In genomic region chr19:49422407-49423277, GRCh38 we compare ENCODE assay signal across 1 cellular context.
A peak's percentile ranks its signal among the peaks of the same experiment; 100 is the strongest.
TF ChIP-seq lines count a peak whose summit lies in the region.

No MANE protein-coding gene starts in this region.

TF ChIP-seq in K562, 482 proteins besides CTCF, POLR2A, EP300 and RAD21 (continued from another document and continues in another):
- no peak for TF ChIP-seq ZNF398 (CRISPR knock-in tag; IDR thresholded peaks at IDR 0.05)
- peak; percentile 93 for TF ChIP-seq MAX (CRISPR knock-in tag; IDR thresholded peaks at IDR 0.05)
- TF ChIP-seq FOXK2 (conservative IDR thresholded peaks at IDR 0.05 in 1 of 2, IDR thresholded peaks at IDR 0.05 in 1 of 2; ENCODE audit: low read depth in 2 of 2), result no peak
- TF ChIP-seq SMARCA5 (IDR thresholded peaks at IDR 0.05), result peak; percentile 58; the same call in 1 of the 2 replicates
- TF ChIP-seq, protein P1, sequence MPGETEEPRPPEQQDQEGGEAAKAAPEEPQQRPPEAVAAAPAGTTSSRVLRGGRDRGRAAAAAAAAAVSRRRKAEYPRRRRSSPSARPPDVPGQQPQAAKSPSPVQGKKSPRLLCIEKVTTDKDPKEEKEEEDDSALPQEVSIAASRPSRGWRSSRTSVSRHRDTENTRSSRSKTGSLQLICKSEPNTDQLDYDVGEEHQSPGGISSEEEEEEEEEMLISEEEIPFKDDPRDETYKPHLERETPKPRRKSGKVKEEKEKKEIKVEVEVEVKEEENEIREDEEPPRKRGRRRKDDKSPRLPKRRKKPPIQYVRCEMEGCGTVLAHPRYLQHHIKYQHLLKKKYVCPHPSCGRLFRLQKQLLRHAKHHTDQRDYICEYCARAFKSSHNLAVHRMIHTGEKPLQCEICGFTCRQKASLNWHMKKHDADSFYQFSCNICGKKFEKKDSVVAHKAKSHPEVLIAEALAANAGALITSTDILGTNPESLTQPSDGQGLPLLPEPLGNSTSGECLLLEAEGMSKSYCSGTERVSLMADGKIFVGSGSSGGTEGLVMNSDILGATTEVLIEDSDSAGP (CRISPR knock-in tag; IDR thresholded peaks at IDR 0.05), result 0 out of 2 replicates have a peak, but pooled peaks have one; percentile 38
- TF ChIP-seq REST (CRISPR knock-in tag; IDR thresholded peaks at IDR 0.05; ENCODE audit: low read depth), result no peak
- TF ChIP-seq CCNT2 (IDR thresholded peaks at IDR 0.05; ENCODE audit: borderline replicate concordance, extremely low read depth, insufficient read length, low read depth, low read length), result peak; percentile 87
- TF ChIP-seq, protein P2, sequence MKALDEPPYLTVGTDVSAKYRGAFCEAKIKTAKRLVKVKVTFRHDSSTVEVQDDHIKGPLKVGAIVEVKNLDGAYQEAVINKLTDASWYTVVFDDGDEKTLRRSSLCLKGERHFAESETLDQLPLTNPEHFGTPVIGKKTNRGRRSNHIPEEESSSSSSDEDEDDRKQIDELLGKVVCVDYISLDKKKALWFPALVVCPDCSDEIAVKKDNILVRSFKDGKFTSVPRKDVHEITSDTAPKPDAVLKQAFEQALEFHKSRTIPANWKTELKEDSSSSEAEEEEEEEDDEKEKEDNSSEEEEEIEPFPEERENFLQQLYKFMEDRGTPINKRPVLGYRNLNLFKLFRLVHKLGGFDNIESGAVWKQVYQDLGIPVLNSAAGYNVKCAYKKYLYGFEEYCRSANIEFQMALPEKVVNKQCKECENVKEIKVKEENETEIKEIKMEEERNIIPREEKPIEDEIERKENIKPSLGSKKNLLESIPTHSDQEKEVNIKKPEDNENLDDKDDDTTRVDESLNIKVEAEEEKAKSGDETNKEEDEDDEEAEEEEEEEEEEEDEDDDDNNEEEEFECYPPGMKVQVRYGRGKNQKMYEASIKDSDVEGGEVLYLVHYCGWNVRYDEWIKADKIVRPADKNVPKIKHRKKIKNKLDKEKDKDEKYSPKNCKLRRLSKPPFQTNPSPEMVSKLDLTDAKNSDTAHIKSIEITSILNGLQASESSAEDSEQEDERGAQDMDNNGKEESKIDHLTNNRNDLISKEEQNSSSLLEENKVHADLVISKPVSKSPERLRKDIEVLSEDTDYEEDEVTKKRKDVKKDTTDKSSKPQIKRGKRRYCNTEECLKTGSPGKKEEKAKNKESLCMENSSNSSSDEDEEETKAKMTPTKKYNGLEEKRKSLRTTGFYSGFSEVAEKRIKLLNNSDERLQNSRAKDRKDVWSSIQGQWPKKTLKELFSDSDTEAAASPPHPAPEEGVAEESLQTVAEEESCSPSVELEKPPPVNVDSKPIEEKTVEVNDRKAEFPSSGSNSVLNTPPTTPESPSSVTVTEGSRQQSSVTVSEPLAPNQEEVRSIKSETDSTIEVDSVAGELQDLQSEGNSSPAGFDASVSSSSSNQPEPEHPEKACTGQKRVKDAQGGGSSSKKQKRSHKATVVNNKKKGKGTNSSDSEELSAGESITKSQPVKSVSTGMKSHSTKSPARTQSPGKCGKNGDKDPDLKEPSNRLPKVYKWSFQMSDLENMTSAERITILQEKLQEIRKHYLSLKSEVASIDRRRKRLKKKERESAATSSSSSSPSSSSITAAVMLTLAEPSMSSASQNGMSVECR (CRISPR knock-in tag; IDR thresholded peaks at IDR 0.05), result 0 out of 2 replicates have a peak, but pooled peaks have one; percentile 38
- peak; percentile 99 for TF ChIP-seq MGA (IDR thresholded peaks at IDR 0.05)
- TF ChIP-seq PHF20 (IDR thresholded peaks at IDR 0.05; ENCODE audit: partially characterized antibody), result peak; percentile 69
- TF ChIP-seq NR4A1 (CRISPR knock-in tag; IDR thresholded peaks at IDR 0.05), result 0 out of 2 replicates have a peak, but pooled peaks have one; percentile 62
- TF ChIP-seq NR4A1 (tag; IDR thresholded peaks at IDR 0.05), result peak; percentile 69; the same call in 1 of the 2 replicates
